ENCODE assay signal across 8 cellular contexts in genomic region chr16:67244387-67245188, GRCh38. TPM values are rescaled to one million over a fixed set of nuclear protein-coding genes. Genes with fewer than 3 reads are reported as not detected.
DNase-seq lines count a peak whose midpoint lies in the region; ATAC-seq and TF ChIP-seq lines count a peak whose summit lies in the region.

No MANE protein-coding gene starts in this region.

- intact Hi-C loops in CD8-positive, alpha-beta T cell (cut with DNase I, micrococcal nuclease), result loop anchor here in 1 of 2 experiments (5.0 to 10.0 kb wide), 3 partner anchors 292 to 600 kb away; partner anchors contain the start of genes ACD, C16orf86, CENPT and ENKD1
- intact Hi-C loops in activated B cell treated with CpG ODN at 0.5 μM for 24 hours (cut with micrococcal nuclease), result loop anchor here (1.0 to 10.0 kb wide), 7 partner anchors 17 to 602 kb away; partner anchors contain the start of genes ACD, CENPT, E2F4 and FBXL8

- H3K4me1 ChIP-seq in CD8-positive, alpha-beta T cell (ENCODE audit: insufficient read depth, low read length), result peaks cover 42% of the 10 kb centered on the region
- peaks cover 65% of the 10 kb centered on the region for H3K4me1 ChIP-seq in mesenchymal stem cell (ENCODE audit: control insufficient read depth, insufficient read depth, low read depth, low read length)

- no peak for TF ChIP-seq CTCF in CD8-positive, alpha-beta T cell (IDR thresholded peaks at IDR 0.05)
- TF ChIP-seq CTCF in activated B cell treated with CpG ODN at 0.5 μM for 24 hours (IDR thresholded peaks at IDR 0.05), result no peak

- 7% methylated on average over 4 of the region's 5 CpGs for WGBS in mesenchymal stem cell

- peak overlapping the region; percentile 3 for H2BK5ac ChIP-seq in mesenchymal stem cell (ENCODE audit: low read depth, low read length, poor library complexity, severe bottlenecking)

- peak overlapping the region; percentile 33 for H3K27ac ChIP-seq in CD8-positive, alpha-beta T cell (ENCODE audit: low read depth, low read length)
- peak overlapping the region; percentile 81 for H3K27ac ChIP-seq in mesenchymal stem cell (ENCODE audit: low read length, poor library complexity, severe bottlenecking)

- H2BK15ac ChIP-seq in mesenchymal stem cell (ENCODE audit: low read depth, poor library complexity, severe bottlenecking), result peak overlapping the region; percentile 82

- peak overlapping the region; percentile 6 for H3K4me3 ChIP-seq in CD8-positive, alpha-beta T cell (ENCODE audit: low read depth, low read length)
- peak overlapping the region in 1 of 2 experiments; percentile 94 for H3K4me3 ChIP-seq in mesenchymal stem cell (ENCODE audit: insufficient read depth in 1 of 2, low read depth in 1 of 2, low read length in 2 of 2)

- no peaks in the 10 kb centered on the region for H3K36me3 ChIP-seq in CD8-positive, alpha-beta T cell (ENCODE audit: insufficient read depth, low read length)
- peaks cover 8 to 16% of the 10 kb centered on the region in 2 experiments for H3K36me3 ChIP-seq in mesenchymal stem cell (ENCODE audit: control insufficient read depth in 1 of 2, insufficient read depth in 2 of 2, low read depth in 1 of 2, low read length in 2 of 2)

- H3K4ac ChIP-seq in mesenchymal stem cell (ENCODE audit: low read depth in 1 of 2, low read length in 2 of 2), result peak overlapping the region; percentile 84 to 95

- no peak overlapping the region for H3K23ac ChIP-seq in mesenchymal stem cell (ENCODE audit: low read length in 2 of 2)

- peak overlapping the region in 1 of 2 experiments; percentile 14 for H3K14ac ChIP-seq in mesenchymal stem cell (ENCODE audit: low read length in 2 of 2)

- peak overlapping the region; percentile 92 for H2AK5ac ChIP-seq in mesenchymal stem cell (ENCODE audit: low read length, severe bottlenecking)

- peak overlapping the region; percentile 87 for H2BK120ac ChIP-seq in mesenchymal stem cell (ENCODE audit: low read depth, low read length)

- peak overlapping the region; percentile 69 for H3K4me3 Mint-ChIP-seq in CD8-positive, alpha-beta T cell
- H3K4me3 Mint-ChIP-seq in activated B cell treated with CpG ODN at 0.5 μM for 24 hours, result peak overlapping the region; percentile 82
- peak overlapping the region; percentile 91 for H3K4me3 Mint-ChIP-seq in central memory CD8-positive, alpha-beta T cell

- peak overlapping the region; percentile 95 for H3K27ac Mint-ChIP-seq in CD8-positive, alpha-beta T cell
- H3K27ac Mint-ChIP-seq in activated B cell treated with CpG ODN at 0.5 μM for 24 hours, result peak overlapping the region; percentile 92
- peak overlapping the region; percentile 97 for H3K27ac Mint-ChIP-seq in central memory CD8-positive, alpha-beta T cell (ENCODE audit: low read depth)

- peaks cover 2% of the 10 kb centered on the region for H3K36me3 Mint-ChIP-seq in CD8-positive, alpha-beta T cell
- H3K36me3 Mint-ChIP-seq in activated B cell treated with CpG ODN at 0.5 μM for 24 hours (ENCODE audit: low read depth), result peaks cover 1% of the 10 kb centered on the region
- H3K36me3 Mint-ChIP-seq in central memory CD8-positive, alpha-beta T cell (ENCODE audit: insufficient read depth), result peaks cover 2% of the 10 kb centered on the region

- peak overlapping the region; percentile 73 for H4K8ac ChIP-seq in mesenchymal stem cell (ENCODE audit: low read length)

- POLR2A ChIA-PET in CD8-positive, alpha-beta T cell (lab: Charles Lee), result interaction anchor here (0.8 to 5.3 kb wide), 5 partner anchors 17 to 231 kb away, joined by 3 to 35 read pairs (median 3); partner anchors contain the start of gene TMEM208
- POLR2A ChIA-PET in activated B cell treated with CpG ODN at 0.5 μM for 24 hours (lab: Charles Lee), result interaction anchor here (0.6 to 7.7 kb wide), 20 partner anchors 9 to 792 kb away, joined by 3 to 120 read pairs (median 4); partner anchors contain the start of genes ATP6V0D1, E2F4, ELMO3 and FBXL8

- peaks cover 11% of the 10 kb centered on the region for H3K79me1 ChIP-seq in mesenchymal stem cell (replicated peaks; ENCODE audit: low read length, poor library complexity, severe bottlenecking)

- peaks cover 46% of the 10 kb centered on the region for H3K4me1 Mint-ChIP-seq in CD8-positive, alpha-beta T cell (ENCODE audit: low read depth)
- H3K4me1 Mint-ChIP-seq in activated B cell treated with CpG ODN at 0.5 μM for 24 hours, result peaks cover 44% of the 10 kb centered on the region
- peaks cover 48% of the 10 kb centered on the region for H3K4me1 Mint-ChIP-seq in central memory CD8-positive, alpha-beta T cell

- no peaks in the 10 kb centered on the region for H3K9me3 Mint-ChIP-seq in CD8-positive, alpha-beta T cell
- no peaks in the 10 kb centered on the region for H3K9me3 Mint-ChIP-seq in activated B cell treated with CpG ODN at 0.5 μM for 24 hours
- H3K9me3 Mint-ChIP-seq in central memory CD8-positive, alpha-beta T cell, result no peaks in the 10 kb centered on the region

- H3K4me2 ChIP-seq in mesenchymal stem cell (ENCODE audit: low read length, poor library complexity, severe bottlenecking), result peak overlapping the region; percentile 19

- H3K9me3 ChIP-seq in CD8-positive, alpha-beta T cell (ENCODE audit: low read length), result no peaks in the 10 kb centered on the region
- H3K9me3 ChIP-seq in mesenchymal stem cell (ENCODE audit: control insufficient read depth, low read length), result no peaks in the 10 kb centered on the region

- H3K27me3 Mint-ChIP-seq in CD8-positive, alpha-beta T cell (ENCODE audit: low read depth), result no peaks in the 10 kb centered on the region
- H3K27me3 Mint-ChIP-seq in activated B cell treated with CpG ODN at 0.5 μM for 24 hours, result peaks cover 1% of the 10 kb centered on the region
- H3K27me3 Mint-ChIP-seq in central memory CD8-positive, alpha-beta T cell, result peaks cover 4% of the 10 kb centered on the region

- ATAC-seq in CD8-positive, alpha-beta T cell, result peak; percentile 66
- peak; percentile 45 for ATAC-seq in GM21381 (IDR thresholded peaks at IDR 0.05; ENCODE audit: unreplicated experiment)
- peak; percentile 73 for ATAC-seq in activated B cell treated with CpG ODN at 0.5 μM for 24 hours (ENCODE audit: low read depth)
- peak; percentile 72 for ATAC-seq in central memory CD8-positive, alpha-beta T cell (replicated peaks; ENCODE audit: extremely low read depth, poor library complexity, severe bottlenecking)

- peak overlapping the region; percentile 57 to 96 for H2BK12ac ChIP-seq in mesenchymal stem cell (ENCODE audit: low read length in 2 of 2)

- peak overlapping the region; percentile 88 for H4K91ac ChIP-seq in mesenchymal stem cell (ENCODE audit: low read length)

- H3K9ac ChIP-seq in mesenchymal stem cell (ENCODE audit: low read length), result peak overlapping the region; percentile 91

- H3K27me3 ChIP-seq in CD8-positive, alpha-beta T cell (ENCODE audit: insufficient read depth, low read length), result no peaks in the 10 kb centered on the region
- peaks cover 0 to 5% of the 10 kb centered on the region in 2 experiments for H3K27me3 ChIP-seq in mesenchymal stem cell (ENCODE audit: control insufficient read depth in 1 of 2, insufficient read depth in 1 of 2, low read length in 2 of 2)

- peak; percentile 49 to 88 (median 74) for DNase-seq in CD8-positive, alpha-beta T cell
- peak; percentile 96 for DNase-seq in HT1080 (ENCODE audit: low read depth)
- peak; percentile 69 for DNase-seq in activated B cell treated with CpG ODN at 0.5 μM for 24 hours
- peak; percentile 42 to 59 for DNase-seq in central memory CD8-positive, alpha-beta T cell (ENCODE audit: low spot score in 2 of 2)
- peak; percentile 97 for DNase-seq in mesenchymal stem cell
- peak; percentile 69 for DNase-seq in stimulated activated CD8-positive, alpha-beta memory T cell treated with anti-CD3 and anti-CD28 coated beads, Interleukin-4, amount 100 ng/mL, for 24 hours (ENCODE audit: low read depth)
- no peak for DNase-seq in HuH-7 (ENCODE audit: low spot score)

- peak overlapping the region; percentile 79 to 87 for H3K18ac ChIP-seq in mesenchymal stem cell (ENCODE audit: low read depth in 1 of 2, low read length in 2 of 2)

- no peak overlapping the region for H2AFZ ChIP-seq in mesenchymal stem cell (ENCODE audit: low read depth, low read length)

- CTCF ChIA-PET in CD8-positive, alpha-beta T cell (lab: Charles Lee), result interaction anchor here (0.6 to 1.5 kb wide), 4 partner anchors 13 to 169 kb away, joined by 3 to 6 read pairs (median 3); partner anchors contain the start of gene TMEM208
- CTCF ChIA-PET in activated B cell treated with CpG ODN at 0.5 μM for 24 hours (lab: Charles Lee), result interaction anchor here (0.6 to 1.3 kb wide), 6 partner anchors 12 to 291 kb away, joined by 3 to 9 read pairs (median 3); partner anchors contain the start of gene TMEM208

RNA-seq across cellular contexts. Expression of gene FHOD1, which starts 2.7 kb away (rescaled TPM):
- total RNA-seq in CD8-positive, alpha-beta T cell, result 10 to 100 TPM; 15.2 to 18.7 TPM
- total RNA-seq in HT1080 (2014; rRNA removed; shearing (Covaris generic)), result 54.8 and 65.1 TPM in 2 replicates
- 27.5 and 27.9 TPM in 2 replicates for polyA plus RNA-seq in HT1080 (2015; cell fraction: cytosol; rRNA removed)
- 140 and 161 TPM in 2 replicates for polyA plus RNA-seq in HT1080 (2015; cell fraction: nucleus; rRNA removed)
- 45.5 and 50.4 TPM in 2 replicates for total RNA-seq in activated B cell treated with CpG ODN at 0.5 μM for 24 hours
- 51.6 TPM for polyA plus RNA-seq in mesenchymal stem cell (2013, experiment 1 of 2)
- polyA plus RNA-seq in mesenchymal stem cell (2013, experiment 2 of 2), result 50.1 TPM

RNA-seq across cellular contexts. Expression of gene SLC9A5, which starts 4.2 kb away (rescaled TPM):
- 1 to 10 TPM; 2.0 to 2.1 TPM for total RNA-seq in CD8-positive, alpha-beta T cell
- 0.57 and 1.9 TPM in 2 replicates for total RNA-seq in HT1080 (2014; rRNA removed; shearing (Covaris generic))
- polyA plus RNA-seq in HT1080 (2015; cell fraction: cytosol; rRNA removed), result 0.70 and 0.76 TPM in 2 replicates
- polyA plus RNA-seq in HT1080 (2015; cell fraction: nucleus; rRNA removed), result 5.7 and 7.2 TPM in 2 replicates
- 1.9 and 2.5 TPM in 2 replicates for total RNA-seq in activated B cell treated with CpG ODN at 0.5 μM for 24 hours
- 1.5 TPM for polyA plus RNA-seq in mesenchymal stem cell (2013, experiment 1 of 2)
- polyA plus RNA-seq in mesenchymal stem cell (2013, experiment 2 of 2), result 1.5 TPM

RNA-seq across cellular contexts. Expression of gene TMEM208, which starts 17.7 kb away (rescaled TPM):
- total RNA-seq in CD8-positive, alpha-beta T cell, result 10 to 100 TPM; 37.1 to 44.7 TPM
- 39.4 and 50.3 TPM in 2 replicates for total RNA-seq in HT1080 (2014; rRNA removed; shearing (Covaris generic))
- 47.9 and 52.9 TPM in 2 replicates for polyA plus RNA-seq in HT1080 (2015; cell fraction: cytosol; rRNA removed)
- 37.1 and 46.9 TPM in 2 replicates for polyA plus RNA-seq in HT1080 (2015; cell fraction: nucleus; rRNA removed)
- total RNA-seq in activated B cell treated with CpG ODN at 0.5 μM for 24 hours, result 37.1 and 41.3 TPM in 2 replicates
- polyA plus RNA-seq in mesenchymal stem cell (2013, experiment 1 of 2), result 43.4 TPM
- 44.0 TPM for polyA plus RNA-seq in mesenchymal stem cell (2013, experiment 2 of 2)

RNA-seq across cellular contexts. Expression of gene PLEKHG4, which starts 34.7 kb away (rescaled TPM):
- 10 to 100 TPM; 11.3 to 13.7 TPM for total RNA-seq in CD8-positive, alpha-beta T cell
- total RNA-seq in HT1080 (2014; rRNA removed; shearing (Covaris generic)), result 1.8 and 3.7 TPM in 2 replicates
- polyA plus RNA-seq in HT1080 (2015; cell fraction: cytosol; rRNA removed), result 2.4 and 3.2 TPM in 2 replicates
- 17.6 and 20.5 TPM in 2 replicates for polyA plus RNA-seq in HT1080 (2015; cell fraction: nucleus; rRNA removed)
- 7.8 TPM in 2 replicates for total RNA-seq in activated B cell treated with CpG ODN at 0.5 μM for 24 hours
- polyA plus RNA-seq in mesenchymal stem cell (2013, experiment 1 of 2), result 6.6 TPM
- 6.5 TPM for polyA plus RNA-seq in mesenchymal stem cell (2013, experiment 2 of 2)

RNA-seq across cellular contexts. Expression of gene ELMO3, which starts 45.7 kb away (rescaled TPM):
- 1 to 10 TPM; 1.3 to 1.6 TPM for total RNA-seq in CD8-positive, alpha-beta T cell
- total RNA-seq in HT1080 (2014; rRNA removed; shearing (Covaris generic)), result 2.6 and 3.0 TPM in 2 replicates
- polyA plus RNA-seq in HT1080 (2015; cell fraction: cytosol; rRNA removed), result 1.1 and 1.3 TPM in 2 replicates
- polyA plus RNA-seq in HT1080 (2015; cell fraction: nucleus; rRNA removed), result 14.7 and 17.2 TPM in 2 replicates
- 6.8 and 6.9 TPM in 2 replicates for total RNA-seq in activated B cell treated with CpG ODN at 0.5 μM for 24 hours
- 0.64 TPM for polyA plus RNA-seq in mesenchymal stem cell (2013, experiment 1 of 2)
- polyA plus RNA-seq in mesenchymal stem cell (2013, experiment 2 of 2), result 0.49 TPM
